ENCODE assay signal across 10 cellular contexts in the genomic region with DNA sequence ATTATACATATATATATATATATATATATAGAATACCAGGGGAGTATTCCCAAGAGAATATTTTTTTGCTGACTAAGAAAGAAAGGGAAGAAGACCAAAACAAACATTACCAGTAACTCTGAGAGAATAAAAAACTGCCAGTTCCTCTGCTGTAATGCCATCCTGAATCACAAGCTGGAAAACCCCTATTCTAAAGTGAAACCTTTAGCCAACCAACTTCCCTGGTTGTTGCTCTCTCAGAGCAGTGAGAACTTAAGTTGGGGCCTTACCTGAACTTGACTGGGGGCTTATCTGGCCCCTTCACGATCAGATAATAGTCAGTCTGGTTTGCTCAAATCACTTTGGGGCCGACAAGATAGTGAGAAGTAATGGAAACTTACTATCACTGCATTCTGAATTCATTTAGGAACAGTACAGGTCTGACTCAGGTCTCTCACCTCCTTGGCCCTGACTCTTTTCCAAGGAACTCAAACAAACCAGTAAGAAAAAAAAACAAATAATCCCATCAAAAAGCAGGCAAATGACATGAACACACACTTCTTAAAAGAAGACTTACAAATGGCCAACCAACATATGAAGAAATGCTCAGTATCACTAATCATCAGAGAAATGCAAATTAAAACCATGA.
DNase-seq lines count a peak whose midpoint lies in the region; ATAC-seq and TF ChIP-seq lines count a peak whose summit lies in the region.
"Had no signal": no experiment of that assay in that cellular context is flagged by ENCODE, and none has a peak within 500 bp of the region (broad histone marks: within the 10 kb centered on the region; RNA-seq: fewer than 3 reads in every experiment).

No MANE protein-coding gene starts in this region.

- H3K27me3 ChIP-seq in Peyer's patch (no peaks in the 10 kb centered on the region), hepatocyte (no peaks in the 10 kb centered on the region)

- H3K4me1 ChIP-seq in Peyer's patch, result no peaks in the 10 kb centered on the region
- no peaks in the 10 kb centered on the region for H3K4me1 ChIP-seq in hepatocyte (ENCODE audit: insufficient read depth)

- peak overlapping the region; percentile 85 for H3K27ac Mint-ChIP-seq in activated CD4-positive, alpha-beta T cell treated with anti-CD3 and anti-CD28 coated beads, Interleukin-2, amount 10 ng/mL, durations not matched to agents 7 days and 5 days

- H3K4me3 ChIP-seq in astrocyte of the spinal cord (ENCODE audit: low read depth, low read length) (no peak overlapping the region), skeletal muscle cell (ENCODE audit: low read depth, low read length) (no peak overlapping the region), Peyer's patch (no peak overlapping the region), hepatocyte (no peak overlapping the region)

- no peaks in the 10 kb centered on the region for H3K27me3 Mint-ChIP-seq in activated CD4-positive, alpha-beta T cell treated with anti-CD3 and anti-CD28 coated beads, Interleukin-2, amount 10 ng/mL, durations not matched to agents 7 days and 5 days
- H3K27me3 Mint-ChIP-seq: brain had no signal

- peak overlapping the region in 1 of 4 donors; percentile 20 for H3K27ac ChIP-seq in Peyer's patch
- no peak overlapping the region for H3K27ac ChIP-seq in hepatocyte

- POLR2A ChIA-PET in activated CD4-positive, alpha-beta T cell treated with anti-CD3 and anti-CD28 coated beads, Interleukin-2, amount 10 ng/mL, durations not matched to agents 7 days and 5 days (lab: Charles Lee), result no interaction called here

- TF ChIP-seq CTCF in astrocyte of the spinal cord (IDR thresholded peaks at IDR 0.05; ENCODE audit: low read depth, low read length), result no peak
- TF ChIP-seq CTCF in Peyer's patch (IDR thresholded peaks at IDR 0.05), result no peak
- no peak for TF ChIP-seq CTCF in hepatocyte (IDR thresholded peaks at IDR 0.05; ENCODE audit: poor library complexity)

- H3K4me1 Mint-ChIP-seq in activated CD4-positive, alpha-beta T cell treated with anti-CD3 and anti-CD28 coated beads, Interleukin-2, amount 10 ng/mL, durations not matched to agents 7 days and 5 days, result peaks cover 47% of the 10 kb centered on the region

- H3K9me3 Mint-ChIP-seq in activated CD4-positive, alpha-beta T cell treated with anti-CD3 and anti-CD28 coated beads, Interleukin-2, amount 10 ng/mL, durations not matched to agents 7 days and 5 days, result no peaks in the 10 kb centered on the region
- H3K9me3 Mint-ChIP-seq: brain had no signal

- H3K4me3 Mint-ChIP-seq in activated CD4-positive, alpha-beta T cell treated with anti-CD3 and anti-CD28 coated beads, Interleukin-2, amount 10 ng/mL, durations not matched to agents 7 days and 5 days, result no peak overlapping the region
- H3K4me3 Mint-ChIP-seq: brain had no signal

- DNase-seq in activated CD4-positive, alpha-beta T cell treated with anti-CD3 and anti-CD28 coated beads, Interleukin-2, amount 10 ng/mL, durations not matched to agents 7 days and 5 days, result no peak
- DNase-seq in activated CD4-positive, alpha-beta T cell treated with anti-CD3 and anti-CD28 coated beads for 48 hours, result no peak
- DNase-seq in astrocyte of the spinal cord (ENCODE audit: low read depth, low spot score) (peak; percentile 32), skeletal muscle cell (ENCODE audit: low read depth) (peak; percentile 19), 8988T (no peak), Peyer's patch (no peak), hepatocyte (ENCODE audit: low spot score) (no peak)
- DNase-seq: SHP77 treated with DMSO at 0.1 percent for 48 hours had no signal

- no peak overlapping the region for H2AFZ ChIP-seq in hepatocyte

- 44% methylated on average over 2 of the region's 2 CpGs for WGBS in hepatocyte (ENCODE audit: low lambda C conversion rate, missing lambda C conversion rate)

- no peaks in the 10 kb centered on the region for H3K79me2 ChIP-seq in hepatocyte

- H3K36me3 Mint-ChIP-seq in activated CD4-positive, alpha-beta T cell treated with anti-CD3 and anti-CD28 coated beads, Interleukin-2, amount 10 ng/mL, durations not matched to agents 7 days and 5 days (ENCODE audit: low read depth), result peaks cover 41% of the 10 kb centered on the region
- H3K36me3 Mint-ChIP-seq: brain had no signal

- no peaks in the 10 kb centered on the region for H4K20me1 ChIP-seq in hepatocyte (ENCODE audit: insufficient read depth, poor library complexity, severe bottlenecking)

- CTCF ChIA-PET in activated CD4-positive, alpha-beta T cell treated with anti-CD3 and anti-CD28 coated beads, Interleukin-2, amount 10 ng/mL, durations not matched to agents 7 days and 5 days (lab: Charles Lee), result no interaction called here

- TF ChIP-seq POLR2A in Peyer's patch (IDR thresholded peaks at IDR 0.05), result no peak

- no peak overlapping the region for H3K4me2 ChIP-seq in hepatocyte

- in situ Hi-C loops in astrocyte of the spinal cord (cut with HindIII; ENCODE audit: low sequenced_read_pairs), result no loop called here

- H3K9me2 ChIP-seq in hepatocyte (replicated peaks; ENCODE audit: insufficient read depth), result no peaks in the 10 kb centered on the region

- H3K36me3 ChIP-seq in Peyer's patch, result no peaks in the 10 kb centered on the region
- H3K36me3 ChIP-seq in hepatocyte (replicated peaks; ENCODE audit: insufficient read depth, low read depth), result no peaks in the 10 kb centered on the region

- peak; percentile 31 for ATAC-seq in HG03175 (IDR thresholded peaks at IDR 0.05; ENCODE audit: unreplicated experiment)

- H3K9me3 ChIP-seq in Peyer's patch (no peaks in the 10 kb centered on the region), hepatocyte (ENCODE audit: low read depth) (no peaks in the 10 kb centered on the region)

Comparison
In these comparisons a context has a peak if more than half of its experiments do, and no peak if none do; other contexts are left out.
1. DNase-seq: peak in astrocyte of the spinal cord (single experiment) and skeletal muscle cell (single experiment); none in activated CD4-positive, alpha-beta T cell treated with anti-CD3 and anti-CD28 coated beads, Interleukin-2, amount 10 ng/mL, durations not matched to agents 7 days and 5 days (single experiment), activated CD4-positive, alpha-beta T cell treated with anti-CD3 and anti-CD28 coated beads for 48 hours (single experiment), 8988T (single experiment), Peyer's patch (0 of 3) and hepatocyte (single experiment).